8 cellular contexts compared by ENCODE assay signal in the genomic region with DNA sequence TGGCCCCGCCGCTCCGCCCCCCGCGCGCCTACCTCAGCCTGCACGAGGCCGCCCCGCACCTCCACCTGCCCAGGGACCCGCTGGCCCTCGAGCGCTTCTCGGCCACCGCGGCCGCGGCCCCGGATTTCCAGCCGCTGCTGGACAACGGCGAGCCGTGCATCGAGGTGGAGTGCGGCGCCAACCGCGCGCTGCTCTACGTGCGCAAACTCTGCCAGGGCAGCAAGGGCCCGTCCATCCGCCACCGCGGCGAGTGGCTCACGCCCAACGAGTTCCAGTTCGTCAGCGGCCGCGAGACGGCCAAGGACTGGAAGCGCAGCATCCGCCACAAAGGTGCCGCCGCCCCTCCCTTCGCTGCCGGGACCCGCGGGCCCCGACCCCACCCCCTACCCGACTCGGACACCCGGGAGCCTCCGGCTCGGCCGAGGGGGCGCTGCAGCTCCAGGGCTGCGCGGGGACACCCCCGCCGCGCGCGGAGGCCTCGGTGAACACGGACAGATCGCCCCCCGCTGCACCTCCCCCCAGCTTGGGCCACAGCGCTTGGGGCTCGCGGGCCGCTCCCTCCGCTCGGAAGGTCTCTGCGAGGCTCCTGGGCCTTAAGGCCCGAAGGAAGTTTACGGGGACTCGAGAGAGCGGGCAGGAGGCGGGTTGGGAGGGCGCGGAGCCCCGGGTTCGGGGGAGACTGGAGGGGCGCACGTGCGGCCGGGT. TPM values are rescaled to one million over a fixed set of nuclear protein-coding genes. Genes with fewer than 3 reads are reported as not detected.
A peak's percentile ranks its signal among the peaks of the same experiment; 100 is the strongest.
DNase-seq lines count a peak whose midpoint lies in the region; ATAC-seq and TF ChIP-seq lines count a peak whose summit lies in the region.

No MANE protein-coding gene starts in this region.

- no peak overlapping the region for H3K4me3 ChIP-seq in CD8-positive, alpha-beta memory T cell (ENCODE audit: low read length)
- H3K4me3 ChIP-seq in NB4 (ENCODE audit: low read depth, low read length) (no peak overlapping the region), osteoblast (ENCODE audit: insufficient read depth, low read length) (peak overlapping the region; percentile 75)
- peak overlapping the region; percentile 53 for H3K4me3 ChIP-seq in effector memory CD4-positive, alpha-beta T cell (ENCODE audit: insufficient read depth, low read depth, low read length, poor library complexity, severe bottlenecking)

- no peak overlapping the region for H3K27ac ChIP-seq in CD8-positive, alpha-beta memory T cell (ENCODE audit: low read depth, low read length)
- no peak overlapping the region for H3K27ac ChIP-seq in effector memory CD4-positive, alpha-beta T cell (ENCODE audit: insufficient read depth, low read length, poor library complexity, severe bottlenecking)
- no peak overlapping the region for H3K27ac ChIP-seq in osteoblast (ENCODE audit: low read depth, low read length)

- H3K9me3 Mint-ChIP-seq in CD8-positive, alpha-beta memory T cell: no peaks in the 10 kb centered on the region

- no peaks in the 10 kb centered on the region for H3K9me3 ChIP-seq in CD8-positive, alpha-beta memory T cell (ENCODE audit: low read length)
- H3K9me3 ChIP-seq in effector memory CD4-positive, alpha-beta T cell (ENCODE audit: control insufficient read depth, low read length): no peaks in the 10 kb centered on the region
- H3K9me3 ChIP-seq in osteoblast (ENCODE audit: low read depth, low read length): no peaks in the 10 kb centered on the region

- CTCF ChIA-PET in CD8-positive, alpha-beta memory T cell (lab: Charles Lee): no interaction called here

- no peak for TF ChIP-seq POLR2A in NB4 (IDR thresholded peaks at IDR 0.05; ENCODE audit: extremely low read depth, insufficient read length)

- H3K27me3 ChIP-seq in CD8-positive, alpha-beta memory T cell (ENCODE audit: insufficient read depth, low read length, poor library complexity, severe bottlenecking): peaks cover 48% of the 10 kb centered on the region
- peaks cover 42% of the 10 kb centered on the region for H3K27me3 ChIP-seq in effector memory CD4-positive, alpha-beta T cell (replicated peaks; ENCODE audit: control insufficient read depth, insufficient read depth, low read length, poor library complexity, severe bottlenecking)
- H3K27me3 ChIP-seq in osteoblast (ENCODE audit: insufficient read depth, low read length): peaks cover 5% of the 10 kb centered on the region

- H3K27ac Mint-ChIP-seq in CD8-positive, alpha-beta memory T cell: no peak overlapping the region

- H3K27me3 Mint-ChIP-seq in CD8-positive, alpha-beta memory T cell: peaks cover 16 to 54% of the 10 kb centered on the region in 2 donors

- H3K4me2 ChIP-seq in osteoblast (ENCODE audit: insufficient read depth, low read length): peak overlapping the region; percentile 80

- H2AFZ ChIP-seq in osteoblast (ENCODE audit: low read length): no peak overlapping the region

- peaks cover 30% of the 10 kb centered on the region for H3K4me1 ChIP-seq in CD8-positive, alpha-beta memory T cell (ENCODE audit: insufficient read depth, low read length)
- peaks cover 35% of the 10 kb centered on the region for H3K4me1 ChIP-seq in effector memory CD4-positive, alpha-beta T cell (ENCODE audit: control insufficient read depth, insufficient read depth, low read length, poor library complexity, severe bottlenecking)
- peaks cover 19% of the 10 kb centered on the region for H3K4me1 ChIP-seq in osteoblast (ENCODE audit: insufficient read depth, low read length)

- no peaks in the 10 kb centered on the region for H3K79me2 ChIP-seq in osteoblast (ENCODE audit: insufficient read depth, low read length)

- POLR2A ChIA-PET in CD8-positive, alpha-beta memory T cell (lab: Charles Lee): no interaction called here

- peak overlapping the region in 5 of 7 donors; percentile 12 to 59 (median 48) for H3K4me3 Mint-ChIP-seq in CD8-positive, alpha-beta memory T cell

- no peaks in the 10 kb centered on the region for H3K36me3 ChIP-seq in CD8-positive, alpha-beta memory T cell (ENCODE audit: insufficient read depth, low read length)
- no peaks in the 10 kb centered on the region for H3K36me3 ChIP-seq in effector memory CD4-positive, alpha-beta T cell (ENCODE audit: control insufficient read depth, insufficient read depth, low read length)
- no peaks in the 10 kb centered on the region for H3K36me3 ChIP-seq in osteoblast (ENCODE audit: insufficient read depth, low read length)

- TF ChIP-seq CTCF in NB4 (IDR thresholded peaks at IDR 0.05; ENCODE audit: low read depth, low read length) (no peak), osteoblast (IDR thresholded peaks at IDR 0.05; ENCODE audit: extremely low read depth, low read depth, low read length) (no peak)

- no peak for DNase-seq in CD8-positive, alpha-beta memory T cell
- DNase-seq in NB4 (ENCODE audit: low read depth) (peak; percentile 66), osteoblast (ENCODE audit: insufficient read length, low spot score, missing footprints) (peak; percentile 96), COLO829 (ENCODE audit: low spot score) (no peak), amygdala (lab: John Stamatoyannopoulos, UW) (no peak), DMS114 treated with DMSO at 0.1 percent for 48 hours (lab: John Stamatoyannopoulos, UW; ENCODE audit: unreplicated experiment) (no peak)
- DNase-seq in effector memory CD4-positive, alpha-beta T cell: no peak

- H3K4me1 Mint-ChIP-seq in CD8-positive, alpha-beta memory T cell: peaks cover 13 to 30% (median 16%) of the 10 kb centered on the region in 3 donors

- H3K36me3 Mint-ChIP-seq in CD8-positive, alpha-beta memory T cell: no peaks in the 10 kb centered on the region

- ATAC-seq in HG03108 (IDR thresholded peaks at IDR 0.05; ENCODE audit: unreplicated experiment): no peak

- peaks cover 59% of the 10 kb centered on the region for H4K20me1 ChIP-seq in osteoblast (ENCODE audit: insufficient read depth, low read length)

RNA-seq across cellular contexts. Expression of gene SAMD11, which starts 1.0 kb away (rescaled TPM):
- total RNA-seq in CD8-positive, alpha-beta memory T cell: not detected
- 0.20 TPM for polyA plus RNA-seq in CD8-positive, alpha-beta memory T cell
- total RNA-seq in osteoblast: 7.7 and 8.3 TPM in 2 replicates

RNA-seq across cellular contexts. Expression of gene NOC2L, which starts 34.3 kb away (rescaled TPM):
- total RNA-seq in CD8-positive, alpha-beta memory T cell: 100 to 1,000 TPM; 175 to 187 TPM
- 72.3 TPM for polyA plus RNA-seq in CD8-positive, alpha-beta memory T cell
- total RNA-seq in osteoblast: 47.7 and 47.8 TPM in 2 replicates

RNA-seq across cellular contexts. Expression of gene KLHL17, which starts 35.6 kb away (rescaled TPM):
- total RNA-seq in CD8-positive, alpha-beta memory T cell: 10 to 100 TPM; 27.6 to 28.6 TPM
- 1.4 TPM for polyA plus RNA-seq in CD8-positive, alpha-beta memory T cell
- total RNA-seq in osteoblast: 5.4 and 6.2 TPM in 2 replicates

RNA-seq across cellular contexts. Expression of gene PLEKHN1, which starts 41.5 kb away (rescaled TPM):
- 1 to 10 TPM; 2.7 to 3.5 TPM for total RNA-seq in CD8-positive, alpha-beta memory T cell
- 0.49 TPM for polyA plus RNA-seq in CD8-positive, alpha-beta memory T cell
- 0.36 and 0.88 TPM in 2 replicates for total RNA-seq in osteoblast

RNA-seq across cellular contexts. Expression of gene PERM1, which starts 57.1 kb away (rescaled TPM):
- total RNA-seq in CD8-positive, alpha-beta memory T cell: not detected
- polyA plus RNA-seq in CD8-positive, alpha-beta memory T cell: not detected
- not detected in 2 replicates for total RNA-seq in osteoblast

Comparison
In these comparisons a context has a peak if more than half of its experiments do, and no peak if none do; other contexts are left out.
1. DNase-seq: peak in NB4 (single experiment) and osteoblast (single experiment); none in CD8-positive, alpha-beta memory T cell (0 of 5), effector memory CD4-positive, alpha-beta T cell (0 of 3), COLO829 (single experiment), amygdala (0 of 56) and DMS114 treated with DMSO at 0.1 percent for 48 hours (single experiment).
2. H3K4me3 ChIP-seq: peak in effector memory CD4-positive, alpha-beta T cell (single experiment) and osteoblast (single experiment); none in CD8-positive, alpha-beta memory T cell (single experiment) and NB4 (single experiment).